8 cellular contexts compared by ENCODE assay signal in genomic region chr1:236523704-236524141, GRCh38. TPM values are rescaled to one million over a fixed set of nuclear protein-coding genes. Genes with fewer than 3 reads are reported as not detected.
A peak's percentile ranks its signal among the peaks of the same experiment; 100 is the strongest.
DNase-seq lines count a peak whose midpoint lies in the region; ATAC-seq and TF ChIP-seq lines count a peak whose summit lies in the region.

TSS of gene LGALS8 (plus strand) at chr1:236523982. CDS start at chr1:236526071, 2,089 bp downstream.

- ATAC-seq in HG03039 (IDR thresholded peaks at IDR 0.05; ENCODE audit: unreplicated experiment), result peak; percentile 66

- TF ChIP-seq RAD21 in liver (IDR thresholded peaks at IDR 0.05), result peak in 1 of 2 donors; percentile 45

- peak within 1 kb of the TSS; percentile 51 to 97 for H3K9ac ChIP-seq in liver (ENCODE audit: low read depth in 1 of 2, low read length in 2 of 2)

- H3K27me3 ChIP-seq in liver (ENCODE audit: control insufficient read depth in 4 of 4, insufficient read depth in 4 of 4, low read length in 3 of 4), result no peaks in the 10 kb centered on the region

- under 1% methylated on average over 35 of the region's 35 CpGs for WGBS in liver

- no peaks in the 10 kb centered on the region for H3K9me3 ChIP-seq in liver (ENCODE audit: control insufficient read depth in 4 of 4, low read length in 3 of 4)

- peaks cover 7 to 16% (median 13%) of the 10 kb centered on the region in 4 donors for H3K36me3 ChIP-seq in liver (ENCODE audit: control insufficient read depth in 4 of 4, insufficient read depth in 3 of 4, low read depth in 1 of 4, low read length in 3 of 4)

- H3K4me1 ChIP-seq in liver (ENCODE audit: control insufficient read depth in 4 of 4, insufficient read depth in 4 of 4, low read length in 3 of 4), result peaks cover 1 to 20% (median 16%) of the 10 kb centered on the region in 4 donors

- DNase-seq in NCI-H2196 (lab: John Stamatoyannopoulos, UW; ENCODE audit: unreplicated experiment) (peak; percentile 9), NCI-H2196 treated with DMSO at 0.1 percent for 48 hours (lab: John Stamatoyannopoulos, UW; ENCODE audit: unreplicated experiment) (no peak), NCI-H345 (lab: John Stamatoyannopoulos, UW) (peak; percentile 60), dermis blood vessel endothelial cell (peak; percentile 91)
- DNase-seq in activated CD4-positive, alpha-beta T cell treated with anti-CD3 and anti-CD28 coated beads, Interleukin-2, amount 50 U/mL, for 24 hours (ENCODE audit: low read depth in 1 of 2, low spot score in 1 of 2), result peak; percentile 73 to 83
- peak; percentile 88 for DNase-seq in stimulated activated CD4-positive, alpha-beta T cell treated with anti-CD3 and anti-CD28 coated beads, Interleukin-4, amount 100 ng/mL, for 1 hour

- no peak for TF ChIP-seq CTCF in liver (IDR thresholded peaks at IDR 0.05; ENCODE audit: low read depth, low read length, missing input control)

- H3K27ac ChIP-seq in liver (ENCODE audit: low read depth in 1 of 2, low read length in 2 of 2), result peak within 1 kb of the TSS; percentile 98 to 100

- H3K4me3 ChIP-seq in liver (ENCODE audit: low read depth in 1 of 3, low read length in 3 of 3), result peak within 1 kb of the TSS; percentile 83 to 99 (median 87)

TF ChIP-seq in liver, 16 proteins besides CTCF, POLR2A, EP300 and RAD21:
- TF ChIP-seq MAX (IDR thresholded peaks at IDR 0.05) (peak; percentile 42), HNF4A (conservative IDR thresholded peaks at IDR 0.05) (peak in 1 of 2 donors; percentile 18), JUND (IDR thresholded peaks at IDR 0.05) (no peak), EGR1 (IDR thresholded peaks at IDR 0.05; ENCODE audit: low read depth in 2 of 2) (peak; percentile 92 to 94), REST (IDR thresholded peaks at IDR 0.05) (no peak), ZBTB33 (IDR thresholded peaks at IDR 0.05) (peak; percentile 51), SP1 (IDR thresholded peaks at IDR 0.05) (no peak), GABPA (IDR thresholded peaks at IDR 0.05 in 1 of 2, conservative IDR thresholded peaks at IDR 0.05 in 1 of 2) (peak in 1 of 2 donors; percentile 62), NR2F2 (IDR thresholded peaks at IDR 0.05) (peak; percentile 33), RXRA (IDR thresholded peaks at IDR 0.05) (peak in 1 of 2 donors; percentile 8), ATF3 (IDR thresholded peaks at IDR 0.05) (no peak)

RNA-seq across cellular contexts. Expression of gene LGALS8, which starts in this region (rescaled TPM):
- total RNA-seq in dermis blood vessel endothelial cell, result 132 and 140 TPM in 2 replicates
- 10 to 100 TPM; 66.9 to 75.9 TPM for total RNA-seq in liver
- polyA plus RNA-seq in liver, result 10 to 100 TPM; 20.7 to 33.9 TPM
